8 cellular contexts compared by ENCODE assay signal in the genomic region with DNA sequence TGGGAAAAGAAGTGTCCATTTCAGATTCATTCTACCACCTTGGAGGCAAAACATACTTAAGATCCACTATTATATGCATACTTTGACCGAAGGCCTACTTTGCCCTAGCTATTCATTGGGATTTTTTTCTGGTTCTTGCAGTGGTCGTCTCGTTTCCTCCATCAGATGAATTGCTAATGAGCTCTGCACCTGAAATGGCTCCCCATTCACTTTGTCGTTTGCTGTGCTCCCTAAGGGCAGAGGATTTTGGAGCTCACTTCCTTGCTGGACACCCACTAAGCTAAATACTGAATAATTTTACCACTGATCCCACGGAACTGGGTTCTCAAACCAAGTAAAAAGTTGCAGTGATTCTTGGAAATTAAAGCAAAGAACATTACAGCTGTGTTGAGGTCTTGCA. TPM values are rescaled to one million over a fixed set of nuclear protein-coding genes. Genes with fewer than 3 reads are reported as not detected.
A peak's percentile ranks its signal among the peaks of the same experiment; 100 is the strongest.
DNase-seq lines count a peak whose midpoint lies in the region; ATAC-seq and TF ChIP-seq lines count a peak whose summit lies in the region.

No MANE protein-coding gene starts in this region.

- intact Hi-C loops in left cardiac atrium (cut with DNase I), result no loop called here
- intact Hi-C loops in body of pancreas (cut with DNase I), result no loop called here
- intact Hi-C loops in vagina (cut with DNase I), result no loop called here

- H4K5ac ChIP-seq in mesendoderm (ENCODE audit: low read length), result no peak overlapping the region

- no peak overlapping the region for H2AK5ac ChIP-seq in mesendoderm (ENCODE audit: low read length)

- H3K27ac ChIP-seq in right atrium auricular region, result peak overlapping the region; percentile 37 to 97
- peak overlapping the region in 3 of 4 donors; percentile 94 to 98 (median 96) for H3K27ac ChIP-seq in body of pancreas
- no peak overlapping the region for H3K27ac ChIP-seq in mesendoderm (ENCODE audit: low read depth, low read length)
- peak overlapping the region; percentile 98 for H3K27ac ChIP-seq in vagina

- H3K56ac ChIP-seq in mesendoderm (ENCODE audit: low read length), result no peak overlapping the region

- ATAC-seq in left cardiac atrium (no peak), body of pancreas (no peak), GM19328 (IDR thresholded peaks at IDR 0.05; ENCODE audit: unreplicated experiment) (no peak)

- TF ChIP-seq CTCF in right atrium auricular region (IDR thresholded peaks at IDR 0.05) (no peak), body of pancreas (IDR thresholded peaks at IDR 0.05) (no peak), vagina (IDR thresholded peaks at IDR 0.05) (no peak)

- peak overlapping the region; percentile 34 for H3K4me2 ChIP-seq in mesendoderm (ENCODE audit: low read length)

- WGBS in body of pancreas, 2 donors, result 19 to 29% methylated on average over 5 of the region's 5 CpGs
- WGBS in mesendoderm (ENCODE audit: extremely low coverage, insufficient coverage, low lambda C conversion rate), result no CpG with 5 or more reads among the region's 5 CpGs

- no peak overlapping the region for H2BK15ac ChIP-seq in mesendoderm (replicated peaks; ENCODE audit: low read depth)

- TF ChIP-seq POLR2A in body of pancreas (IDR thresholded peaks at IDR 0.05) (no peak), vagina (IDR thresholded peaks at IDR 0.05) (no peak)

- H3K9ac ChIP-seq in mesendoderm (ENCODE audit: low read length), result peak overlapping the region; percentile 94

- no peak overlapping the region for H4K8ac ChIP-seq in mesendoderm (ENCODE audit: low read depth, low read length)

- no peak overlapping the region for H3K18ac ChIP-seq in mesendoderm (ENCODE audit: low read length)

- H3K23ac ChIP-seq in mesendoderm (ENCODE audit: low read length), result no peak overlapping the region

- no peak overlapping the region for H2BK120ac ChIP-seq in mesendoderm (ENCODE audit: low read depth, low read length)

- H2BK5ac ChIP-seq in mesendoderm (ENCODE audit: low read length), result no peak overlapping the region

- peaks cover 4% of the 10 kb centered on the region for H3K79me1 ChIP-seq in mesendoderm (ENCODE audit: low read length)

- H3K27me3 ChIP-seq in right atrium auricular region (no peaks in the 10 kb centered on the region), body of pancreas (no peaks in the 10 kb centered on the region), mesendoderm (ENCODE audit: insufficient read depth, low read length, poor library complexity) (no peaks in the 10 kb centered on the region), vagina (no peaks in the 10 kb centered on the region)

- H3K9me3 ChIP-seq in right atrium auricular region (no peaks in the 10 kb centered on the region), body of pancreas (no peaks in the 10 kb centered on the region), vagina (no peaks in the 10 kb centered on the region)

- DNase-seq in right atrium auricular region (ENCODE audit: low spot score), result no peak
- no peak for DNase-seq in left cardiac atrium
- no peak for DNase-seq in body of pancreas
- DNase-seq in mesendoderm, result no peak
- no peak for DNase-seq in vagina (ENCODE audit: extremely low spot score in 2 of 2)
- no peak for DNase-seq in NCI-H226
- no peak for DNase-seq in T1000 (lab: John Stamatoyannopoulos, UW)

- peaks cover 0 to 55% of the 10 kb centered on the region in 2 donors for H3K4me1 ChIP-seq in right atrium auricular region
- H3K4me1 ChIP-seq in body of pancreas, result peaks cover 30% of the 10 kb centered on the region
- peaks cover 8% of the 10 kb centered on the region for H3K4me1 ChIP-seq in mesendoderm (ENCODE audit: control insufficient read depth, low read depth, low read length)
- H3K4me1 ChIP-seq in vagina, result peaks cover 30% of the 10 kb centered on the region

- H3K4me3 ChIP-seq in right atrium auricular region (peak overlapping the region; percentile 89 to 96), body of pancreas (no peak overlapping the region), mesendoderm (ENCODE audit: low read length) (no peak overlapping the region), vagina (peak overlapping the region; percentile 86 to 92)

- no peak overlapping the region for H3K4ac ChIP-seq in mesendoderm (ENCODE audit: low read depth, low read length)

- H3K36me3 ChIP-seq in right atrium auricular region (no peaks in the 10 kb centered on the region), body of pancreas (replicated peaks in 1 of 2; ENCODE audit: insufficient read depth in 1 of 2, low read depth in 2 of 2) (no peaks in the 10 kb centered on the region), mesendoderm (ENCODE audit: control insufficient read depth, insufficient read depth, low read length) (no peaks in the 10 kb centered on the region), vagina (no peaks in the 10 kb centered on the region)

- peaks cover 43% of the 10 kb centered on the region for H3K79me2 ChIP-seq in mesendoderm (ENCODE audit: control insufficient read depth, insufficient read depth, low read length)

RNA-seq across cellular contexts. Expression of a gene that starts 1.9 kb away (rescaled TPM):
- total RNA-seq in right atrium auricular region, result 10 to 100 TPM; 42.9 to 46.9 TPM
- total RNA-seq in left cardiac atrium, result 10 to 100 TPM; 33.9 to 39.8 TPM
- 10 to 100 TPM; 29.7 to 42.3 TPM for total RNA-seq in body of pancreas
- 28.6 TPM for polyA plus RNA-seq in mesendoderm (2013, experiment 1 of 2)
- polyA plus RNA-seq in mesendoderm (2013, experiment 2 of 2), result 27.5 TPM
- total RNA-seq in vagina, result 48.6 TPM

RNA-seq across cellular contexts. Expression of a gene that starts 16.3 kb away (rescaled TPM):
- total RNA-seq in right atrium auricular region, result 10 to 100 TPM; 18.6 to 21.4 TPM
- total RNA-seq in left cardiac atrium, result 10 to 100 TPM; 17.8 to 20.0 TPM
- total RNA-seq in body of pancreas, result 10 to 100 TPM; 12.5 to 33.7 TPM
- 42.5 TPM for polyA plus RNA-seq in mesendoderm (2013, experiment 1 of 2)
- polyA plus RNA-seq in mesendoderm (2013, experiment 2 of 2), result 43.7 TPM
- 17.4 TPM for total RNA-seq in vagina

RNA-seq across cellular contexts. Expression of a gene that starts 22.8 kb away (rescaled TPM):
- total RNA-seq in right atrium auricular region, result under 1 TPM in 1 of 2 donors, not detected in 1; 0.30 TPM
- total RNA-seq in left cardiac atrium, result under 1 TPM in 1 of 2 donors, not detected in 1; 0.21 TPM
- total RNA-seq in body of pancreas, result not detected
- polyA plus RNA-seq in mesendoderm (2013, experiment 1 of 2), result 25.5 TPM
- 25.5 TPM for polyA plus RNA-seq in mesendoderm (2013, experiment 2 of 2)
- total RNA-seq in vagina, result 2.0 TPM

Comparison
In these comparisons a context has a peak if more than half of its experiments do, and no peak if none do; other contexts are left out.
1. H3K4me3 ChIP-seq: peak in right atrium auricular region (2 of 2) and vagina (2 of 2); none in body of pancreas (0 of 2) and mesendoderm (single experiment).